ENCODE assay signal across 22 cellular contexts in genomic region chr20:49261173-49261572, GRCh38.
"Had no signal": no experiment of that assay in that cellular context is flagged by ENCODE, and none has a peak within 500 bp of the region (broad histone marks: within the 10 kb centered on the region; RNA-seq: fewer than 3 reads in every experiment).

No MANE protein-coding gene starts in this region.

- H3K9ac ChIP-seq: KMS-11 had no signal

- H3K27me3 ChIP-seq: SJSA1 had no signal

- H3K9me3 ChIP-seq: SJSA1 had no signal

- H3K27ac ChIP-seq: KMS-11, SJSA1, SK-N-MC had no signal

- ATAC-seq: HepG2 had no signal

- H3K4me1 ChIP-seq: SJSA1 had no signal

- H3K4me2 ChIP-seq: KMS-11 had no signal

- H3K4me3 ChIP-seq: SJSA1, SK-N-MC had no signal

- DNase-seq: IMR-90, Kasumi-1, MM.1S, NCI-H1092 treated with DMSO at 0.1 percent for 48 hours, NCI-H1436, NCI-H187, NCI-H2029, NCI-H2081 treated with DMSO at 0.1 percent for 48 hours, NCI-H2171, NCI-H226, NCI-H446, NCI-H510A, NCI-H524 treated with DMSO at 0.1 percent for 48 hours, NCI-H69, NCI-H774, Right ventricle myocardium superior, RPMI8226, SIG-M5 had no signal
